Comparison of ENCODE assay signal across 9 cellular contexts in genomic region chr2:182717451-182718215, GRCh38. TPM values are rescaled to one million over a fixed set of nuclear protein-coding genes. Genes with fewer than 3 reads are reported as not detected.
DNase-seq lines count a peak whose midpoint lies in the region; ATAC-seq and TF ChIP-seq lines count a peak whose summit lies in the region.
"Had no signal": no experiment of that assay in that cellular context is flagged by ENCODE, and none has a peak within 500 bp of the region (broad histone marks: within the 10 kb centered on the region; RNA-seq: fewer than 3 reads in every experiment).

No MANE protein-coding gene starts in this region.

- H3K27ac Mint-ChIP-seq in activated T-cell treated with anti-CD3 and anti-CD28 coated beads, Interleukin-2, amount 50 U/mL, for 72 hours: no peak overlapping the region
- H3K27ac Mint-ChIP-seq: activated naive CD8-positive, alpha-beta T cell had no signal

- H3K27ac ChIP-seq in OCI-LY1 (ENCODE audit: low read depth, low read length, poor library complexity, severe bottlenecking) (peak overlapping the region; percentile 90), mucosa of rectum (ENCODE audit: low read depth in 2 of 2, low read length in 2 of 2) (peak overlapping the region in 1 of 2 donors; percentile 7)

- peaks cover 9% of the 10 kb centered on the region for H3K4me1 Mint-ChIP-seq in activated T-cell treated with anti-CD3 and anti-CD28 coated beads, Interleukin-2, amount 50 U/mL, for 4 hours (ENCODE audit: low read depth)
- no peaks in the 10 kb centered on the region for H3K4me1 Mint-ChIP-seq in activated T-cell treated with anti-CD3 and anti-CD28 coated beads, Interleukin-2, amount 50 U/mL, for 72 hours (ENCODE audit: low read depth)

- no peaks in the 10 kb centered on the region for H3K27me3 Mint-ChIP-seq in activated T-cell treated with anti-CD3 and anti-CD28 coated beads, Interleukin-2, amount 50 U/mL, for 4 hours (ENCODE audit: low read depth)
- H3K27me3 Mint-ChIP-seq in activated T-cell treated with anti-CD3 and anti-CD28 coated beads, Interleukin-2, amount 50 U/mL, for 72 hours (ENCODE audit: low read depth): no peaks in the 10 kb centered on the region
- H3K27me3 Mint-ChIP-seq: activated naive CD8-positive, alpha-beta T cell had no signal

- H3K4me3 Mint-ChIP-seq in activated T-cell treated with anti-CD3 and anti-CD28 coated beads, Interleukin-2, amount 50 U/mL, for 4 hours: peak overlapping the region; percentile 0
- H3K4me3 Mint-ChIP-seq in activated T-cell treated with anti-CD3 and anti-CD28 coated beads, Interleukin-2, amount 50 U/mL, for 72 hours: peak overlapping the region in 1 of 2 donors; percentile 16
- H3K4me3 Mint-ChIP-seq: activated naive CD8-positive, alpha-beta T cell had no signal

- H3K79me2 ChIP-seq in OCI-LY1 (ENCODE audit: insufficient read depth, low read length): peaks cover 9% of the 10 kb centered on the region; the same call in 1 of the 2 replicates

- H2AFZ ChIP-seq in OCI-LY1 (ENCODE audit: low read length): no peak overlapping the region

- peak overlapping the region; percentile 96 for H3K4me2 ChIP-seq in OCI-LY1 (ENCODE audit: low read length)

- ATAC-seq in activated T-cell treated with anti-CD3 and anti-CD28 coated beads, Interleukin-2, amount 50 U/mL, for 4 hours: no peak
- ATAC-seq in activated T-cell treated with anti-CD3 and anti-CD28 coated beads, Interleukin-2, amount 50 U/mL, for 72 hours (replicated peaks in 1 of 2): no peak
- ATAC-seq in HG02840 (IDR thresholded peaks at IDR 0.05; ENCODE audit: low FRiP score, unreplicated experiment): peak; percentile 28

- H4K20me1 ChIP-seq in OCI-LY1 (ENCODE audit: insufficient read depth, low read length): no peaks in the 10 kb centered on the region

- H3K9me3 ChIP-seq in OCI-LY1 (ENCODE audit: low read length): no peaks in the 10 kb centered on the region
- no peaks in the 10 kb centered on the region for H3K9me3 ChIP-seq in mucosa of rectum (ENCODE audit: control insufficient read depth in 2 of 2, low read length in 2 of 2)

- H3K9ac ChIP-seq in OCI-LY1 (ENCODE audit: low read length): peak overlapping the region; percentile 79
- H3K9ac ChIP-seq in mucosa of rectum (ENCODE audit: low read depth in 1 of 2, low read length in 2 of 2): no peak overlapping the region

- H3K4me1 ChIP-seq in OCI-LY1 (ENCODE audit: insufficient read depth, low read length, severe bottlenecking): peaks cover 40% of the 10 kb centered on the region
- peaks cover 0 to 5% of the 10 kb centered on the region in 2 donors for H3K4me1 ChIP-seq in mucosa of rectum (ENCODE audit: control insufficient read depth in 2 of 2, insufficient read depth in 2 of 2, low read length in 2 of 2)

- peaks cover 3% of the 10 kb centered on the region for H3K36me3 Mint-ChIP-seq in activated T-cell treated with anti-CD3 and anti-CD28 coated beads, Interleukin-2, amount 50 U/mL, for 4 hours (ENCODE audit: insufficient read depth)
- peaks cover 0 to 4% of the 10 kb centered on the region in 2 donors for H3K36me3 Mint-ChIP-seq in activated T-cell treated with anti-CD3 and anti-CD28 coated beads, Interleukin-2, amount 50 U/mL, for 72 hours (ENCODE audit: insufficient read depth in 2 of 2)

- H3K9me3 Mint-ChIP-seq in activated T-cell treated with anti-CD3 and anti-CD28 coated beads, Interleukin-2, amount 50 U/mL, for 4 hours: no peaks in the 10 kb centered on the region
- no peaks in the 10 kb centered on the region for H3K9me3 Mint-ChIP-seq in activated T-cell treated with anti-CD3 and anti-CD28 coated beads, Interleukin-2, amount 50 U/mL, for 72 hours

- H3F3A ChIP-seq in OCI-LY1 (ENCODE audit: insufficient read depth, low read length): 0 out of 2 replicates have a peak, but pooled peaks cover 5% of the 10 kb centered on the region

- DNase-seq in activated T-cell treated with anti-CD3 and anti-CD28 coated beads, Interleukin-2, amount 50 U/mL, for 4 hours: no peak
- no peak for DNase-seq in activated T-cell treated with anti-CD3 and anti-CD28 coated beads, Interleukin-2, amount 50 U/mL, for 72 hours
- no peak for DNase-seq in activated CD4-positive, CD25-positive, alpha-beta regulatory T cell (lab: John Stamatoyannopoulos, UW)
- no peak for DNase-seq in LoVo (ENCODE audit: low spot score)
- DNase-seq in NCI-H2227 (lab: John Stamatoyannopoulos, UW; ENCODE audit: unreplicated experiment): no peak

- TF ChIP-seq CTCF in OCI-LY1 (IDR thresholded peaks at IDR 0.05; ENCODE audit: low read length): no peak

- H3K27me3 ChIP-seq in OCI-LY1 (ENCODE audit: insufficient read depth, low read length) (no peaks in the 10 kb centered on the region), mucosa of rectum (ENCODE audit: control insufficient read depth in 2 of 2, insufficient read depth in 2 of 2, low read length in 2 of 2) (no peaks in the 10 kb centered on the region)

- H3K4me3 ChIP-seq in OCI-LY1 (ENCODE audit: low read depth, low read length, poor library complexity, severe bottlenecking) (peak overlapping the region; percentile 79), mucosa of rectum (ENCODE audit: low read length in 2 of 2) (peak overlapping the region; percentile 83 to 97)

- H3K36me3 ChIP-seq in OCI-LY1 (ENCODE audit: insufficient read depth, low read length) (peaks cover 31% of the 10 kb centered on the region), mucosa of rectum (ENCODE audit: control insufficient read depth in 2 of 2, insufficient read depth in 2 of 2, low read length in 2 of 2) (no peaks in the 10 kb centered on the region)

- H3K9me2 ChIP-seq in OCI-LY1 (ENCODE audit: low read depth, low read length): no peaks in the 10 kb centered on the region

RNA-seq across cellular contexts. Expression of gene DNAJC10, which starts 1.6 kb away (rescaled TPM):
- 10 to 100 TPM; 81.7 to 98.4 (median 89.1) TPM for total RNA-seq in activated T-cell treated with anti-CD3 and anti-CD28 coated beads, Interleukin-2, amount 50 U/mL, for 4 hours
- total RNA-seq in activated T-cell treated with anti-CD3 and anti-CD28 coated beads, Interleukin-2, amount 50 U/mL, for 72 hours: 10 to 100 TPM; 50.9 to 57.5 TPM
